ENCODE assay signal across 20 cellular contexts in the genomic region with DNA sequence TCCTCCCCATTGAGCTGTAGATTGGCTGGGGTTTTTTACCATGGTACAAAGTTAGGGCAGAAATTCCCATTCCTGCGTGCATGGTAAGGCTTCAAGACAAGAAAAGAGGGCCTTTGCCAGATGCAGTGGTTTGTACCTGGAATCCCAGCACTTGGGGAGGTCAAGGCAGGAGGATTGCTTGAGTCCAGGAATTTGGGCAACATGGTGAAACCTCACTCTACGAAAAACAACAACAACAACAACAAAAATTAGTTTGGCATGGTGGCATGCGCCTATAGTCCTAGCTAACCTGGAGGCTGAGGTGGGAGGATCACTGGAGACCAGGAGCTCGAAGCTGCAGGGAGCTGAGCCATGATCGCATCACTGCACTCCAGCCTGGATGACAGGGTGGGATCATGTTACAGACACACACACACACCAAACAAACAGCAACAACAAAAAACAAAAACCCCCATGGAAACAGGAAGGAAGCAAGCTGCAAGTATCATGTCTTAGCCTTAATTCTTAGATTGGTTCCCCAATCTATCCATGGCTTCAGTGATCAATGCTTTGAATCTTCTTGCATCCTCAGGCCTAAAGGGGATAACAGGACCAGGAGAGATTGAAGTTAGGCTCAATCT. TPM values are rescaled to one million over a fixed set of nuclear protein-coding genes. Genes with fewer than 3 reads are reported as not detected.
A peak's percentile ranks its signal among the peaks of the same experiment; 100 is the strongest.
DNase-seq lines count a peak whose midpoint lies in the region; ATAC-seq, FAIRE-seq and TF ChIP-seq lines count a peak whose summit lies in the region.
"Had no signal": no experiment of that assay in that cellular context is flagged by ENCODE, and none has a peak within 500 bp of the region (broad histone marks: within the 10 kb centered on the region; RNA-seq: fewer than 3 reads in every experiment).

No MANE protein-coding gene starts in this region.

- TF ChIP-seq CTCF in HepG2 (CRISPR knock-in tag; IDR thresholded peaks at IDR 0.05) (no peak), right lobe of liver (IDR thresholded peaks at IDR 0.05) (no peak), bronchial epithelial cell (IDR thresholded peaks at IDR 0.05; ENCODE audit: insufficient read depth, low read length, severe bottlenecking) (no peak)

- CTCF ChIA-PET in HepG2 (lab: Yijun Ruan, JAX; ENCODE audit: low intra/inter-chr PET ratio, low total read pairs), result no interaction called here

- no peak for TF ChIP-seq RAD21 in HepG2 (CRISPR knock-in tag; IDR thresholded peaks at IDR 0.05)

- H3K4me1 ChIP-seq in HepG2 (ENCODE audit: insufficient read depth, low read length) (peaks cover 4% of the 10 kb centered on the region; the same call in 1 of the 2 replicates), right lobe of liver (no peaks in the 10 kb centered on the region)
- H3K4me1 ChIP-seq: prostate gland had no signal

- intact Hi-C loops in HepG2 (cut with micrococcal nuclease; ENCODE audit: unreplicated experiment) (no loop called here), right lobe of liver (cut with DNase I) (no loop called here)

- no peak overlapping the region for H3K9ac ChIP-seq in HepG2 (ENCODE audit: insufficient read depth, low read depth, low read length)

- no TSS peak for BruUV-seq in HepG2 (replicated peaks; lab: Mats Ljungman, UMichigan)

- no peak for ATAC-seq in HepG2
- ATAC-seq in right lobe of liver, result no peak

- TF ChIP-seq POLR2A in HepG2 (IDR thresholded peaks at IDR 0.05; ENCODE audit: insufficient read depth in 1 of 2, low read depth in 2 of 2, low read length in 2 of 2), result no peak
- TF ChIP-seq POLR2A in right lobe of liver (IDR thresholded peaks at IDR 0.05), result no peak

- TF ChIP-seq EP300 in HepG2 (IDR thresholded peaks at IDR 0.05; ENCODE audit: low read depth in 2 of 2, low read length in 2 of 2), result no peak
- TF ChIP-seq EP300 in HepG2 (CRISPR knock-in tag; IDR thresholded peaks at IDR 0.05; ENCODE audit: borderline replicate concordance), result no peak

- no peak overlapping the region for H2AFZ ChIP-seq in HepG2 (ENCODE audit: low read length)

- H3K27me3 ChIP-seq in HepG2 (ENCODE audit: control insufficient read depth in 1 of 2, insufficient read depth in 2 of 2, low read length in 2 of 2), result no peaks in the 10 kb centered on the region
- H3K27me3 ChIP-seq in right lobe of liver, result peaks cover 0 to 6% of the 10 kb centered on the region in 2 donors
- H3K27me3 ChIP-seq in bronchial epithelial cell (ENCODE audit: control insufficient read depth, insufficient read depth, low read length), result no peaks in the 10 kb centered on the region

- FAIRE-seq in HepG2 (lab: Jason Lieb, UNC), result no peak
- peak; percentile 23 for FAIRE-seq in bronchial epithelial cell (lab: Jason Lieb, UNC)
- FAIRE-seq: urothelium cell line had no signal

- DNase-seq in HepG2 (ENCODE audit: low spot score) (no peak), right lobe of liver (no peak), bronchial epithelial cell (ENCODE audit: low read depth) (no peak), mesenteric fat pad (ENCODE audit: low spot score) (peak; percentile 22), mucosa of gallbladder (ENCODE audit: low spot score) (no peak), NCI-H128 (lab: John Stamatoyannopoulos, UW; ENCODE audit: unreplicated experiment) (no peak), ureter (ENCODE audit: low spot score) (no peak), HuH-7 (ENCODE audit: low spot score) (no peak)
- DNase-seq: activated naive CD4-positive, alpha-beta T cell; cortex of kidney; KG1; kidney glomerular epithelial cell; mammary epithelial cell; NCI-H1436 treated with DMSO at 0.1 percent for 48 hours; NCI-H2171; NCI-H510A treated with DMSO at 0.1 percent for 48 hours had no signal

- H3K79me2 ChIP-seq in HepG2 (ENCODE audit: insufficient read depth, low read length), result no peaks in the 10 kb centered on the region

- POLR2A ChIA-PET in HepG2 (lab: Yijun Ruan, JAX), result no interaction called here

- in situ Hi-C loops in HepG2 (cut with HindIII; ENCODE audit: extremely low pct_ligation_motif_present, low pct_unique_long_range_greater_than_20kb), result no loop called here

- H3K4me3 ChIP-seq in HepG2 (replicated peaks in 1 of 3; ENCODE audit: insufficient read depth in 1 of 3, low read depth in 2 of 3, low read length in 3 of 3) (no peak overlapping the region), right lobe of liver (no peak overlapping the region), bronchial epithelial cell (ENCODE audit: low read depth, low read length) (no peak overlapping the region)
- H3K4me3 ChIP-seq: prostate gland, skin epidermis had no signal

- H4K20me1 ChIP-seq in HepG2 (ENCODE audit: insufficient read depth, low read length), result no peaks in the 10 kb centered on the region

- H3K9me3 ChIP-seq in HepG2 (ENCODE audit: low read length) (no peaks in the 10 kb centered on the region), right lobe of liver (no peaks in the 10 kb centered on the region)
- H3K9me3 ChIP-seq: prostate gland had no signal

- H3K4me2 ChIP-seq in HepG2 (ENCODE audit: low read depth, low read length), result no peak overlapping the region

- 94% methylated on average over 5 of the region's 5 CpGs for WGBS in HepG2 (ENCODE audit: low lambda C conversion rate)
- 86% methylated on average over 3 of the region's 5 CpGs for WGBS in right lobe of liver (ENCODE audit: insufficient coverage, low coverage, low lambda C conversion rate, missing lambda C conversion rate)

- H3K27ac ChIP-seq in HepG2 (ENCODE audit: extremely low read length, insufficient read depth, low read length) (no peak overlapping the region), right lobe of liver (no peak overlapping the region)
- H3K27ac ChIP-seq: C4-2B, prostate gland had no signal

- peaks cover 2 to 20% of the 10 kb centered on the region in 2 experiments; a peak in 3 of 5 replicates for H3K36me3 ChIP-seq in HepG2 (replicated peaks in 1 of 2; ENCODE audit: control insufficient read depth in 1 of 2, insufficient read depth in 2 of 2, low read length in 2 of 2)
- peaks cover 0 to 21% (median 6%) of the 10 kb centered on the region in 4 donors for H3K36me3 ChIP-seq in right lobe of liver
- peaks cover 1% of the 10 kb centered on the region for H3K36me3 ChIP-seq in bronchial epithelial cell (ENCODE audit: control insufficient read depth, insufficient read depth, low read length)
- H3K36me3 ChIP-seq: prostate gland had no signal

RNA-seq across cellular contexts. Expression of gene WTIP, which starts 5.5 kb away (rescaled TPM):
- total RNA-seq in HepG2 (2016; rRNA removed; fragmentation: Illumina TruSeq; extraction: Trizol), result 9.0 and 15.0 TPM in 2 replicates
- 12.3 and 12.5 TPM in 2 replicates for total RNA-seq in HepG2 (2016; cell fraction: cytosol; rRNA removed; fragmentation: Illumina TruSeq; extraction: Trizol; ENCODE audit: low read depth)
- 7.6 and 12.6 TPM in 2 replicates for total RNA-seq in HepG2 (2016; cell fraction: insoluble cytoplasmic fraction; rRNA removed; fragmentation: Illumina TruSeq; extraction: Trizol)
- total RNA-seq in HepG2 (2016; cell fraction: membrane; rRNA removed; fragmentation: Illumina TruSeq; extraction: Trizol), result 23.0 and 32.2 TPM in 2 replicates
- 6.1 and 7.1 TPM in 2 replicates for total RNA-seq in HepG2 (2016; cell fraction: nucleus; rRNA removed; fragmentation: Illumina TruSeq; extraction: Trizol)
- polyA plus RNA-seq in HepG2 (2011; rRNA removed), result 18.1 and 20.9 TPM in 2 replicates
- 13.7 and 18.9 TPM in 2 replicates for polyA plus RNA-seq in HepG2 (2011; cell fraction: cytosol; rRNA removed)
- 11.0 and 12.4 TPM in 2 replicates for polyA plus RNA-seq in HepG2 (2011; cell fraction: nucleus; rRNA removed)
- polyA plus RNA-seq in HepG2 (2012), result 6.7 and 12.4 TPM in 2 replicates
- polyA plus RNA-seq in HepG2 (2016; cell fraction: cytosol; fragmentation: Illumina TruSeq; extraction: Trizol; ENCODE audit: low read depth), result 9.0 and 11.1 TPM in 2 replicates
- 7.0 and 8.8 TPM in 2 replicates for polyA plus RNA-seq in HepG2 (2016; cell fraction: insoluble cytoplasmic fraction; fragmentation: Illumina TruSeq; extraction: Trizol; ENCODE audit: low read depth)
- 18.0 and 20.4 TPM in 2 replicates for polyA plus RNA-seq in HepG2 (2016; cell fraction: membrane; fragmentation: Illumina TruSeq; extraction: Trizol; ENCODE audit: low read depth)
- 7.5 and 9.5 TPM in 2 replicates for polyA plus RNA-seq in HepG2 (2016; cell fraction: nucleus; fragmentation: Illumina TruSeq; extraction: Trizol; ENCODE audit: insufficient read depth, low read depth)
- polyA minus RNA-seq in HepG2 (2011; rRNA and poly(A)+ RNA removed; ENCODE audit: low replicate concordance), result 3.6 and 41.2 TPM in 2 replicates
- polyA minus RNA-seq in HepG2 (2011; cell fraction: cytosol; rRNA and poly(A)+ RNA removed), result 11.4 and 11.8 TPM in 2 replicates
- polyA minus RNA-seq in HepG2 (2011; cell fraction: nucleus; rRNA and poly(A)+ RNA removed), result 2.4 and 5.6 TPM in 2 replicates
- 1 to 10 TPM in 4 of 6 experiments, under 1 TPM in 2; 0.19 to 1.8 (median 1.3) TPM for total RNA-seq in right lobe of liver
- total RNA-seq in bronchial epithelial cell, result 40.3 and 43.9 TPM in 2 replicates
- 25.3 TPM for total RNA-seq in mesenteric fat pad
- total RNA-seq in mucosa of gallbladder, result 24.0 TPM
- total RNA-seq in ureter, result 14.9 TPM

RNA-seq across cellular contexts. Expression of gene UBA2, which starts 47.9 kb away (rescaled TPM):
- total RNA-seq in HepG2 (2016; rRNA removed; fragmentation: Illumina TruSeq; extraction: Trizol) (222 and 327 TPM in 2 replicates), right lobe of liver (10 to 100 TPM; 16.8 to 33.0 (median 25.2) TPM), bronchial epithelial cell (128 and 173 TPM in 2 replicates), mesenteric fat pad (115 TPM), mucosa of gallbladder (55.4 TPM), ureter (82.9 TPM)
- total RNA-seq in HepG2 (2016; cell fraction: cytosol; rRNA removed; fragmentation: Illumina TruSeq; extraction: Trizol; ENCODE audit: low read depth), result 111 and 132 TPM in 2 replicates
- total RNA-seq in HepG2 (2016; cell fraction: insoluble cytoplasmic fraction; rRNA removed; fragmentation: Illumina TruSeq; extraction: Trizol), result 217 and 335 TPM in 2 replicates
- 253 and 274 TPM in 2 replicates for total RNA-seq in HepG2 (2016; cell fraction: membrane; rRNA removed; fragmentation: Illumina TruSeq; extraction: Trizol)
- total RNA-seq in HepG2 (2016; cell fraction: nucleus; rRNA removed; fragmentation: Illumina TruSeq; extraction: Trizol), result 84.0 and 88.3 TPM in 2 replicates
- 117 and 172 TPM in 2 replicates for polyA plus RNA-seq in HepG2 (2011; rRNA removed)
- 89.3 and 104 TPM in 2 replicates for polyA plus RNA-seq in HepG2 (2011; cell fraction: cytosol; rRNA removed)
- polyA plus RNA-seq in HepG2 (2011; cell fraction: nucleus; rRNA removed), result 43.7 and 47.8 TPM in 2 replicates
- polyA plus RNA-seq in HepG2 (2012), result 112 and 146 TPM in 2 replicates
- 64.4 and 67.9 TPM in 2 replicates for polyA plus RNA-seq in HepG2 (2016; cell fraction: cytosol; fragmentation: Illumina TruSeq; extraction: Trizol; ENCODE audit: low read depth)
- 228 and 233 TPM in 2 replicates for polyA plus RNA-seq in HepG2 (2016; cell fraction: insoluble cytoplasmic fraction; fragmentation: Illumina TruSeq; extraction: Trizol; ENCODE audit: low read depth)
- 113 and 131 TPM in 2 replicates for polyA plus RNA-seq in HepG2 (2016; cell fraction: membrane; fragmentation: Illumina TruSeq; extraction: Trizol; ENCODE audit: low read depth)
- 93.7 and 95.4 TPM in 2 replicates for polyA plus RNA-seq in HepG2 (2016; cell fraction: nucleus; fragmentation: Illumina TruSeq; extraction: Trizol; ENCODE audit: insufficient read depth, low read depth)
- polyA minus RNA-seq in HepG2 (2011; rRNA and poly(A)+ RNA removed; ENCODE audit: low replicate concordance), result 113 and 118 TPM in 2 replicates
- polyA minus RNA-seq in HepG2 (2011; cell fraction: cytosol; rRNA and poly(A)+ RNA removed), result 132 and 194 TPM in 2 replicates
- polyA minus RNA-seq in HepG2 (2011; cell fraction: nucleus; rRNA and poly(A)+ RNA removed), result 68.1 and 99.3 TPM in 2 replicates
